ENCODE assay signal across 1 cellular context in the genomic region with DNA sequence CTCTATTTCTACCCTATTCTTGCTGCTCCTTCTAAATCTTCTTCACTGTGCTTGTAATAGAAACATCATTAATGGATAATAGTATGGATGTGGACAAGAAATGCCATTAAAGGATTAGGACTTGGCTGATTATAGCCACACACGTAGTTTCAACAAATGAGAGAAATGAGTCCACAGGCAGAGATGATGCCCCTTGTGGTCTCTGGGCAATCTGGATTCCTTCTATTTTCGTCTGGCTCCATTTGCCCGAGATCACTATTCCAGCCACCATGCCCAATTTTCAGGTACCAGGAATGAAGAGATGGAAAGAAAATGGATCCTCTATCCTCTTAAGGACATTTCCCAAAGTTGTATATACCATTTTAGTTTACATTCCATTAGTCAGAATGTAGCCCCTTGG.
TF ChIP-seq lines count a peak whose summit lies in the region.

No MANE protein-coding gene starts in this region.

TF ChIP-seq in GM23338, 12 proteins besides CTCF, POLR2A, EP300 and RAD21 (continued from another document):
- TF ChIP-seq, protein P1, sequence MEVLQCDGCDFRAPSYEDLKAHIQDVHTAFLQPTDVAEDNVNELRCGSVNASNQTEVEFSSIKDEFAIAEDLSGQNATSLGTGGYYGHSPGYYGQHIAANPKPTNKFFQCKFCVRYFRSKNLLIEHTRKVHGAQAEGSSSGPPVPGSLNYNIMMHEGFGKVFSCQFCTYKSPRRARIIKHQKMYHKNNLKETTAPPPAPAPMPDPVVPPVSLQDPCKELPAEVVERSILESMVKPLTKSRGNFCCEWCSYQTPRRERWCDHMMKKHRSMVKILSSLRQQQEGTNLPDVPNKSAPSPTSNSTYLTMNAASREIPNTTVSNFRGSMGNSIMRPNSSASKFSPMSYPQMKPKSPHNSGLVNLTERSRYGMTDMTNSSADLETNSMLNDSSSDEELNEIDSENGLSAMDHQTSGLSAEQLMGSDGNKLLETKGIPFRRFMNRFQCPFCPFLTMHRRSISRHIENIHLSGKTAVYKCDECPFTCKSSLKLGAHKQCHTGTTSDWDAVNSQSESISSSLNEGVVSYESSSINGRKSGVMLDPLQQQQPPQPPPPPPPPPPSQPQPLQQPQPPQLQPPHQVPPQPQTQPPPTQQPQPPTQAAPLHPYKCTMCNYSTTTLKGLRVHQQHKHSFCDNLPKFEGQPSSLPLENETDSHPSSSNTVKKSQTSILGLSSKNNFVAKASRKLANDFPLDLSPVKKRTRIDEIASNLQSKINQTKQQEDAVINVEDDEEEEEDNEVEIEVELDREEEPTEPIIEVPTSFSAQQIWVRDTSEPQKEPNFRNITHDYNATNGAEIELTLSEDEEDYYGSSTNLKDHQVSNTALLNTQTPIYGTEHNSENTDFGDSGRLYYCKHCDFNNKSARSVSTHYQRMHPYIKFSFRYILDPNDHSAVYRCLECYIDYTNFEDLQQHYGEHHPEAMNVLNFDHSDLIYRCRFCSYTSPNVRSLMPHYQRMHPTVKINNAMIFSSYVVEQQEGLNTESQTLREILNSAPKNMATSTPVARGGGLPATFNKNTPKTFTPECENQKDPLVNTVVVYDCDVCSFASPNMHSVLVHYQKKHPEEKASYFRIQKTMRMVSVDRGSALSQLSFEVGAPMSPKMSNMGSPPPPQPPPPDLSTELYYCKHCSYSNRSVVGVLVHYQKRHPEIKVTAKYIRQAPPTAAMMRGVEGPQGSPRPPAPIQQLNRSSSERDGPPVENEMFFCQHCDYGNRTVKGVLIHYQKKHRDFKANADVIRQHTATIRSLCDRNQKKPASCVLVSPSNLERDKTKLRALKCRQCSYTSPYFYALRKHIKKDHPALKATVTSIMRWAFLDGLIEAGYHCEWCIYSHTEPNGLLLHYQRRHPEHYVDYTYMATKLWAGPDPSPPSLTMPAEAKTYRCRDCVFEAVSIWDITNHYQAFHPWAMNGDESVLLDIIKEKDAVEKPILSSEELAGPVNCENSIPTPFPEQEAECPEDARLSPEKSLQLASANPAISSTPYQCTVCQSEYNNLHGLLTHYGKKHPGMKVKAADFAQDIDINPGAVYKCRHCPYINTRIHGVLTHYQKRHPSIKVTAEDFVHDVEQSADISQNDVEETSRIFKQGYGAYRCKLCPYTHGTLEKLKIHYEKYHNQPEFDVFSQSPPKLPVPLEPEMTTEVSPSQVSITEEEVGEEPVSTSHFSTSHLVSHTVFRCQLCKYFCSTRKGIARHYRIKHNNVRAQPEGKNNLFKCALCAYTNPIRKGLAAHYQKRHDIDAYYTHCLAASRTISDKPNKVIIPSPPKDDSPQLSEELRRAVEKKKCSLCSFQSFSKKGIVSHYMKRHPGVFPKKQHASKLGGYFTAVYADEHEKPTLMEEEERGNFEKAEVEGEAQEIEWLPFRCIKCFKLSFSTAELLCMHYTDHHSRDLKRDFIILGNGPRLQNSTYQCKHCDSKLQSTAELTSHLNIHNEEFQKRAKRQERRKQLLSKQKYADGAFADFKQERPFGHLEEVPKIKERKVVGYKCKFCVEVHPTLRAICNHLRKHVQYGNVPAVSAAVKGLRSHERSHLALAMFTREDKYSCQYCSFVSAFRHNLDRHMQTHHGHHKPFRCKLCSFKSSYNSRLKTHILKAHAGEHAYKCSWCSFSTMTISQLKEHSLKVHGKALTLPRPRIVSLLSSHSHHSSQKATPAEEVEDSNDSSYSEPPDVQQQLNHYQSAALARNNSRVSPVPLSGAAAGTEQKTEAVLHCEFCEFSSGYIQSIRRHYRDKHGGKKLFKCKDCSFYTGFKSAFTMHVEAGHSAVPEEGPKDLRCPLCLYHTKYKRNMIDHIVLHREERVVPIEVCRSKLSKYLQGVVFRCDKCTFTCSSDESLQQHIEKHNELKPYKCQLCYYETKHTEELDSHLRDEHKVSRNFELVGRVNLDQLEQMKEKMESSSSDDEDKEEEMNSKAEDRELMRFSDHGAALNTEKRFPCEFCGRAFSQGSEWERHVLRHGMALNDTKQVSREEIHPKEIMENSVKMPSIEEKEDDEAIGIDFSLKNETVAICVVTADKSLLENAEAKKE (CRISPR knock-in tag; IDR thresholded peaks at IDR 0.05), result no peak
- TF ChIP-seq EZH2phosphoT487 (IDR thresholded peaks at IDR 0.05; ENCODE audit: unreplicated experiment), result no peak
